ENCODE assay signal across 8 cellular contexts in genomic region chrX:23783569-23784486, GRCh38. TPM values are rescaled to one million over a fixed set of nuclear protein-coding genes. Genes with fewer than 3 reads are reported as not detected.
A peak's percentile ranks its signal among the peaks of the same experiment; 100 is the strongest.
DNase-seq lines count a peak whose midpoint lies in the region; ATAC-seq and TF ChIP-seq lines count a peak whose summit lies in the region.

No MANE protein-coding gene starts in this region.

- TF ChIP-seq EP300 in SK-N-SH (IDR thresholded peaks at IDR 0.05; ENCODE audit: borderline replicate concordance in 1 of 2, low read depth in 1 of 2, low read length in 1 of 2): no peak

- H2AFZ ChIP-seq in SK-N-SH (ENCODE audit: low read depth): peak overlapping the region; percentile 59; the same call in 1 of the 2 replicates

- WGBS in SK-N-SH (ENCODE audit: low lambda C conversion rate): 19% methylated on average over 23 of the region's 24 CpGs

- peak overlapping the region; percentile 60 for H3K4me2 ChIP-seq in SK-N-SH

- H3K9me2 ChIP-seq in SK-N-SH: no peaks in the 10 kb centered on the region

- peaks cover 25% of the 10 kb centered on the region for H3F3A ChIP-seq in SK-N-SH (replicated peaks; ENCODE audit: insufficient read depth)

- CTCF ChIA-PET in SK-N-SH (lab: Yijun Ruan, JAX): interaction anchor here (0.6 to 5.9 kb wide), 15 partner anchors 9 to 1217 kb away, joined by 3 to 63 read pairs (median 4); partner anchors contain the start of gene ACOT9

- no peaks in the 10 kb centered on the region; the same call in 1 of the 2 replicates for H3K27me3 ChIP-seq in SK-N-SH (ENCODE audit: insufficient read depth)

- no peaks in the 10 kb centered on the region for H3K36me3 Mint-ChIP-seq in glutamatergic neuron (ENCODE audit: unreplicated experiment)

- peaks cover 2% of the 10 kb centered on the region for H3K4me1 Mint-ChIP-seq in glutamatergic neuron (ENCODE audit: low read depth, unreplicated experiment)

- no peaks in the 10 kb centered on the region for H3K9me3 ChIP-seq in SK-N-SH

- no peak for ATAC-seq in SK-N-SH treated with all-trans-retinoic acid at 6 μM for 48 hours
- ATAC-seq in GM18873 (IDR thresholded peaks at IDR 0.05; ENCODE audit: low FRiP score, unreplicated experiment): no peak

- H3K27ac ChIP-seq in SK-N-SH (ENCODE audit: low read depth in 2 of 2, low read length in 1 of 2): peak overlapping the region in 1 of 2 experiments; percentile 73; a peak in 2 of 4 replicates

- peak overlapping the region; percentile 57 to 72 for H3K4me3 ChIP-seq in SK-N-SH (ENCODE audit: low read depth in 2 of 2, low read length in 1 of 2)

- peaks cover 0 to 10% of the 10 kb centered on the region in 2 experiments for H3K36me3 ChIP-seq in SK-N-SH (replicated peaks in 1 of 2; ENCODE audit: control insufficient read depth in 1 of 2, insufficient read depth in 2 of 2, low read length in 1 of 2)

- POLR2A ChIA-PET in SK-N-SH (lab: Yijun Ruan, JAX): interaction anchor here (1.5 kb wide), 2 partner anchors 118 to 119 kb away, joined by 5 to 9 read pairs; no protein-coding TSS in a partner anchor

- H3K4me3 Mint-ChIP-seq in glutamatergic neuron (ENCODE audit: unreplicated experiment): peak overlapping the region; percentile 90

- H3K27me3 Mint-ChIP-seq in glutamatergic neuron (ENCODE audit: unreplicated experiment): no peaks in the 10 kb centered on the region

- H3K79me2 ChIP-seq in SK-N-SH (ENCODE audit: insufficient read depth): peaks cover 11% of the 10 kb centered on the region

- TF ChIP-seq CTCF in SK-N-SH (IDR thresholded peaks at IDR 0.05): no peak
- no peak for TF ChIP-seq CTCF in glutamatergic neuron (IDR thresholded peaks at IDR 0.05; ENCODE audit: partially characterized antibody, unreplicated experiment)

- H3K9me3 Mint-ChIP-seq in glutamatergic neuron (ENCODE audit: unreplicated experiment): no peaks in the 10 kb centered on the region

- H4K20me1 ChIP-seq in SK-N-SH (ENCODE audit: insufficient read depth): 0 out of 2 replicates have a peak, but pooled peaks cover 5% of the 10 kb centered on the region

- no peak for TF ChIP-seq RAD21 in SK-N-SH (IDR thresholded peaks at IDR 0.05; ENCODE audit: low read length)

- peak overlapping the region; percentile 64 for H3K27ac Mint-ChIP-seq in glutamatergic neuron (ENCODE audit: unreplicated experiment)

- H3K4me1 ChIP-seq in SK-N-SH (ENCODE audit: control insufficient read depth in 1 of 2, insufficient read depth in 2 of 2, low read depth in 1 of 2, low read length in 1 of 2): no peaks in the 10 kb centered on the region; a peak in 2 of 4 replicates

- no peak for DNase-seq in SK-N-SH
- DNase-seq in activated CD4-positive, alpha-beta T cell treated with anti-CD3 and anti-CD28 coated beads, Interleukin-2, amount 50 U/mL, for 1 hour: peak; percentile 2
- DNase-seq in glutamatergic neuron: no peak
- DNase-seq in retina: peak; percentile 14
- DNase-seq in DMS153 (lab: John Stamatoyannopoulos, UW): no peak
- DNase-seq in NCI-H2196 treated with DMSO at 0.1 percent for 48 hours (lab: John Stamatoyannopoulos, UW; ENCODE audit: unreplicated experiment): no peak

- H3K9ac ChIP-seq in SK-N-SH: peak overlapping the region; percentile 89

TF ChIP-seq in SK-N-SH, 30 proteins besides CTCF, POLR2A, EP300 and RAD21 (continues in another document):
- TF ChIP-seq ELF1 (IDR thresholded peaks at IDR 0.05): no peak
- TF ChIP-seq RCOR1 (IDR thresholded peaks at IDR 0.05; ENCODE audit: low read length): no peak
- no peak for TF ChIP-seq MAX (IDR thresholded peaks at IDR 0.05; ENCODE audit: low read depth)
- no peak for TF ChIP-seq TAF1 (IDR thresholded peaks at IDR 0.05; ENCODE audit: borderline replicate concordance, low read depth, low read length)
- TF ChIP-seq MEF2A (IDR thresholded peaks at IDR 0.05; ENCODE audit: borderline replicate concordance, low read depth): no peak
- TF ChIP-seq PBX3 (IDR thresholded peaks at IDR 0.05): no peak
- TF ChIP-seq NRF1 (IDR thresholded peaks at IDR 0.05; ENCODE audit: low read depth, low read length): no peak
- no peak for TF ChIP-seq USF1 (IDR thresholded peaks at IDR 0.05; ENCODE audit: borderline replicate concordance, low read depth)
- no peak for TF ChIP-seq GATA2 (CRISPR knock-in tag; IDR thresholded peaks at IDR 0.05)

TF ChIP-seq in SK-N-SH treated with all-trans-retinoic acid at 6 μM for 48 hours, 23 proteins besides CTCF, POLR2A, EP300 and RAD21 (continues in another document):
- TF ChIP-seq TCF4 (CRISPR knock-in tag; IDR thresholded peaks at IDR 0.05; ENCODE audit: borderline replicate concordance) (no peak), TSHZ2 (CRISPR knock-in tag; IDR thresholded peaks at IDR 0.05) (no peak), CSDC2 (CRISPR knock-in tag; IDR thresholded peaks at IDR 0.05) (no peak), ESRRG (CRISPR knock-in tag; IDR thresholded peaks at IDR 0.05) (no peak), GLIS3 (CRISPR knock-in tag; IDR thresholded peaks at IDR 0.05) (no peak), CREB5 (CRISPR knock-in tag; IDR thresholded peaks at IDR 0.05; ENCODE audit: low read depth) (no peak), RARB (CRISPR knock-in tag; IDR thresholded peaks at IDR 0.05) (no peak), CSRNP3 (CRISPR knock-in tag; IDR thresholded peaks at IDR 0.05) (no peak), ZNF8 (CRISPR knock-in tag; IDR thresholded peaks at IDR 0.05) (no peak), TOX (CRISPR knock-in tag; IDR thresholded peaks at IDR 0.05; ENCODE audit: borderline replicate concordance) (no peak), PPARA (CRISPR knock-in tag; IDR thresholded peaks at IDR 0.05; ENCODE audit: borderline replicate concordance) (no peak)

RNA-seq across cellular contexts. Expression of gene SAT1, which starts 0.9 kb away (rescaled TPM):
- 131 and 176 TPM in 2 replicates for polyA plus RNA-seq in SK-N-SH (2012; rRNA removed)
- polyA plus RNA-seq in SK-N-SH (2012; cell fraction: cytosol; rRNA removed): 39.4 and 59.2 TPM in 2 replicates
- 604 and 999 TPM in 2 replicates for polyA plus RNA-seq in SK-N-SH (2012; cell fraction: nucleus; rRNA removed)
- 31.4 TPM for total RNA-seq in glutamatergic neuron (ENCODE audit: unreplicated experiment)

RNA-seq across cellular contexts. Expression of gene ACOT9, which starts 40.8 kb away (rescaled TPM):
- polyA plus RNA-seq in SK-N-SH (2012; rRNA removed): 23.7 and 32.4 TPM in 2 replicates
- polyA plus RNA-seq in SK-N-SH (2012; cell fraction: cytosol; rRNA removed): 24.8 and 27.9 TPM in 2 replicates
- polyA plus RNA-seq in SK-N-SH (2012; cell fraction: nucleus; rRNA removed): 43.3 and 77.6 TPM in 2 replicates
- total RNA-seq in glutamatergic neuron (ENCODE audit: unreplicated experiment): 20.5 TPM

Comparison
In these comparisons a context has a peak if more than half of its experiments do, and no peak if none do; other contexts are left out.
1. DNase-seq: peak in activated CD4-positive, alpha-beta T cell treated with anti-CD3 and anti-CD28 coated beads, Interleukin-2, amount 50 U/mL, for 1 hour (single experiment) and retina (single experiment); none in SK-N-SH (single experiment), glutamatergic neuron (single experiment), DMS153 (single experiment) and NCI-H2196 treated with DMSO at 0.1 percent for 48 hours (single experiment).